Comparison of ENCODE assay signal across 27 cellular contexts in the genomic region with DNA sequence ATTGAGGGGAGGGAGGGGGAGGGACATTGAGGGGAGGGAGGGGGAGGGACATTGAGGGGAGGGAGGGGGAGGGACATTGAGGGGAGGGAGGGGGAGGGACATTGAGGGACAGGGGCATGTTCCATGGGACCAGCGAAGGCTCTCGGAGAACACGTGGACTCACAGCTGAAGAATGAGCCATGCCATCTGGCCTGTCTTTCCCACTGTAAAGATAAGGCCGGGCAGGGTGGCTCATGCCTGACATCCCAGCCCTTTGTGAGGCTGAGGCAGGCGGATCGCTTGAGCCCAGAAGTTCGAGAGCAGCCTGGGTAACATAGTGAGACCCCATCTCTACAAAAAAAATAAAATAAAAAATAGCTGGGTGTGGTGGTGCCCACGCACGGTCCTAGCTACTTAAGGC. TPM values are rescaled to one million over a fixed set of nuclear protein-coding genes. Genes with fewer than 3 reads are reported as not detected.
A peak's percentile ranks its signal among the peaks of the same experiment; 100 is the strongest.
DNase-seq lines count a peak whose midpoint lies in the region; ATAC-seq and TF ChIP-seq lines count a peak whose summit lies in the region.
"Had no signal": no experiment of that assay in that cellular context is flagged by ENCODE, and none has a peak within 500 bp of the region (broad histone marks: within the 10 kb centered on the region; RNA-seq: fewer than 3 reads in every experiment).

No MANE protein-coding gene starts in this region.

- peaks cover 38% of the 10 kb centered on the region for H3K4me1 Mint-ChIP-seq in mesothelial cell of epicardium
- no peaks in the 10 kb centered on the region for H3K4me1 Mint-ChIP-seq in activated T-helper 17 cell treated with anti-CD3 and anti-CD28 coated beads, Interleukin-2, amount 50 U/mL, for 72 hours
- H3K4me1 Mint-ChIP-seq: activated CD4-positive, alpha-beta T cell treated with anti-CD3 and anti-CD28 coated beads, Interleukin-2, amount 10 ng/mL, durations not matched to agents 24 days and 14 days had no signal

- H3K27me3 ChIP-seq in WERI-Rb-1 (ENCODE audit: insufficient read depth, low read depth, severe bottlenecking) (no peaks in the 10 kb centered on the region), spleen (replicated peaks in 1 of 7) (no peaks in the 10 kb centered on the region)
- H3K27me3 ChIP-seq: Peyer's patch had no signal

- no peak for TF ChIP-seq POLR2A in spleen (IDR thresholded peaks at IDR 0.05)

- H3K27me3 Mint-ChIP-seq in mesothelial cell of epicardium (ENCODE audit: low read depth), result no peaks in the 10 kb centered on the region
- H3K27me3 Mint-ChIP-seq in activated T-helper 17 cell treated with anti-CD3 and anti-CD28 coated beads, Interleukin-2, amount 50 U/mL, for 72 hours, result no peaks in the 10 kb centered on the region
- H3K27me3 Mint-ChIP-seq: activated CD4-positive, alpha-beta T cell treated with anti-CD3 and anti-CD28 coated beads, Interleukin-2, amount 10 ng/mL, durations not matched to agents 24 days and 14 days; effector memory CD8-positive, alpha-beta T cell; T-cell had no signal

- H3K9me3 ChIP-seq in WERI-Rb-1 (ENCODE audit: severe bottlenecking), result no peaks in the 10 kb centered on the region
- no peaks in the 10 kb centered on the region for H3K9me3 ChIP-seq in spleen
- H3K9me3 ChIP-seq: Peyer's patch had no signal

- H3K4me3 Mint-ChIP-seq in mesothelial cell of epicardium, result peak overlapping the region; percentile 40
- H3K4me3 Mint-ChIP-seq in activated T-helper 17 cell treated with anti-CD3 and anti-CD28 coated beads, Interleukin-2, amount 50 U/mL, for 72 hours, result no peak overlapping the region
- H3K4me3 Mint-ChIP-seq: activated CD4-positive, alpha-beta T cell treated with anti-CD3 and anti-CD28 coated beads, Interleukin-2, amount 10 ng/mL, durations not matched to agents 24 days and 14 days; effector memory CD8-positive, alpha-beta T cell; naive B cell; T-cell had no signal

- peak; percentile 3 for DNase-seq in activated naive CD4-positive, alpha-beta T cell treated with anti-CD3 and anti-CD28 coated beads, Interleukin-2, amount 50 U/mL, for 16 hours
- no peak for DNase-seq in activated naive CD4-positive, alpha-beta T cell treated with Interleukin-2 at 50 U/mL for 16 hours
- DNase-seq in WERI-Rb-1 (peak; percentile 67), mesothelial cell of epicardium (ENCODE audit: low spot score in 2 of 2, unreplicated experiment in 2 of 2) (no peak), spleen (peak; percentile 31), substantia nigra (lab: John Stamatoyannopoulos, UW) (no peak)
- DNase-seq: activated CD4-positive, alpha-beta T cell treated with anti-CD3 and anti-CD28 coated beads, Interleukin-2, amount 10 ng/mL, durations not matched to agents 24 days and 14 days; activated CD8-positive, alpha-beta memory T cell treated with anti-CD3 and anti-CD28 coated beads for 24 hours; activated effector memory CD4-positive, alpha-beta T cell treated with Interleukin-2 at 50 U/mL for 16 hours; activated T-cell treated with anti-CD3 and anti-CD28 coated beads for 4 hours; central memory CD4-positive, alpha-beta T cell; DMS79 treated with DMSO at 0.1 percent for 48 hours; effector memory CD8-positive, alpha-beta T cell; GDM1; naive B cell; NCI-H1092 treated with DMSO at 0.1 percent for 48 hours; NCI-H2029; NCI-H226; NCI-H748 treated with DMSO at 0.1 percent for 48 hours; nucleus accumbens; stimulated activated naive CD4-positive, alpha-beta T cell treated with Interleukin-2 at 50 U/mL for 16 hours; T-cell had no signal

- peaks cover 38% of the 10 kb centered on the region for H3K36me3 Mint-ChIP-seq in mesothelial cell of epicardium
- H3K36me3 Mint-ChIP-seq in activated T-helper 17 cell treated with anti-CD3 and anti-CD28 coated beads, Interleukin-2, amount 50 U/mL, for 72 hours (ENCODE audit: low read depth), result no peaks in the 10 kb centered on the region

- intact Hi-C loops in spleen (cut with DNase I; ENCODE audit: low total_unique reads), result no loop called here

- no peak overlapping the region for H3K27ac Mint-ChIP-seq in mesothelial cell of epicardium
- H3K27ac Mint-ChIP-seq in activated T-helper 17 cell treated with anti-CD3 and anti-CD28 coated beads, Interleukin-2, amount 50 U/mL, for 72 hours, result no peak overlapping the region
- H3K27ac Mint-ChIP-seq: activated CD4-positive, alpha-beta T cell treated with anti-CD3 and anti-CD28 coated beads, Interleukin-2, amount 10 ng/mL, durations not matched to agents 24 days and 14 days; effector memory CD8-positive, alpha-beta T cell; T-cell had no signal

- ATAC-seq in HG02885 (IDR thresholded peaks at IDR 0.05; ENCODE audit: poor library complexity, unreplicated experiment), result no peak
- no peak for ATAC-seq in activated T-helper 17 cell treated with anti-CD3 and anti-CD28 coated beads, Interleukin-2, amount 50 U/mL, for 72 hours (replicated peaks)
- ATAC-seq: effector memory CD8-positive, alpha-beta T cell; K562; T-cell had no signal

- TF ChIP-seq CTCF in WERI-Rb-1 (IDR thresholded peaks at IDR 0.05; ENCODE audit: low read depth, low read length) (no peak), mesothelial cell of epicardium (IDR thresholded peaks at IDR 0.05; ENCODE audit: unreplicated experiment) (no peak), spleen (IDR thresholded peaks at IDR 0.05 in 8 of 11, conservative IDR thresholded peaks at IDR 0.05 in 3 of 11) (no peak)

- WGBS in spleen, 5 donors, result 81 to 91% (median 83%) methylated on average over 8 to 9 of the region's 9 CpGs

- H3K4me3 ChIP-seq in WERI-Rb-1 (ENCODE audit: low read depth, low read length) (no peak overlapping the region), spleen (no peak overlapping the region)
- H3K4me3 ChIP-seq: K562, Peyer's patch, skin epidermis had no signal

- no peaks in the 10 kb centered on the region for H3K4me1 ChIP-seq in spleen
- H3K4me1 ChIP-seq: Peyer's patch had no signal

- H3K9me3 Mint-ChIP-seq in mesothelial cell of epicardium, result peaks cover 35% of the 10 kb centered on the region
- H3K9me3 Mint-ChIP-seq in activated T-helper 17 cell treated with anti-CD3 and anti-CD28 coated beads, Interleukin-2, amount 50 U/mL, for 72 hours, result no peaks in the 10 kb centered on the region

- H3K27ac ChIP-seq in WERI-Rb-1 (peak overlapping the region; percentile 67), spleen (no peak overlapping the region), substantia nigra (ENCODE audit: low read depth, low read length, poor library complexity, severe bottlenecking) (no peak overlapping the region)
- H3K27ac ChIP-seq: Peyer's patch, skin epidermis had no signal

- H3K36me3 ChIP-seq in WERI-Rb-1, result peaks cover 16% of the 10 kb centered on the region
- peaks cover 0 to 45% (median 7%) of the 10 kb centered on the region in 6 donors for H3K36me3 ChIP-seq in spleen

RNA-seq across cellular contexts. Expression of gene RPH3AL, which starts 32.5 kb away (rescaled TPM):
- 13.6 to 16.9 TPM (median 15.4 TPM) in 3 replicates for total RNA-seq in mesothelial cell of epicardium
- total RNA-seq in spleen, result 100 to 1,000 TPM in 1 of 7 donors, 10 to 100 TPM in 6; 44.2 to 182 (median 58.6) TPM
- 10 to 100 TPM in 1 of 3 donors, 1 to 10 TPM in 2; 4.8 to 27.1 (median 7.4) TPM for polyA plus RNA-seq in spleen
- 1 to 10 TPM; 1.9 to 2.5 TPM for total RNA-seq in activated T-helper 17 cell treated with anti-CD3 and anti-CD28 coated beads, Interleukin-2, amount 50 U/mL, for 72 hours

Comparison
In these comparisons a context has a peak if more than half of its experiments do, and no peak if none do; other contexts are left out.
1. DNase-seq: peak in activated naive CD4-positive, alpha-beta T cell treated with anti-CD3 and anti-CD28 coated beads, Interleukin-2, amount 50 U/mL, for 16 hours (single experiment), WERI-Rb-1 (single experiment) and spleen (single experiment); none in activated naive CD4-positive, alpha-beta T cell treated with Interleukin-2 at 50 U/mL for 16 hours (single experiment), mesothelial cell of epicardium (0 of 2) and substantia nigra (0 of 49).